In the genomic region with DNA sequence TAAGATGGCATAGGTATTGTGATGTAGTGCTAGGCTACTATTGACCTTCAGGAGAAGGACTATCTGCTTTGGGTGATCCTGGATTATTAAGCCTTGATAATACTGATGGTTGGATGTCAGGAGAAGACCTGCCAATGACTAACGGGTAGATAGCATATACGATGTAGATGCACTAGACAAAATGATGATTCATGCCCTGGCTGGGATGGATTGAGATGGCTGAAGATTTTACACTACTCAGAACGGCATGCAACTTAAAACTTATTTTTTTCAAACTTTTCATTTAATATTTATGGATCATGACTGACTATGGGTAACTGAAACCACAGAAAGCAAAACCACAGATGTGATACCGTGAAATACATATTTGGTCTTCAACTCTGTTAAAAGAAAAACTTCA, we compare ENCODE assay signal across 1 cellular context.
TF ChIP-seq lines count a peak whose summit lies in the region.

No MANE protein-coding gene starts in this region.

TF ChIP-seq in IMR-90, 13 proteins besides CTCF, POLR2A, EP300 and RAD21 (continued from another document):
- TF ChIP-seq, protein P1, sequence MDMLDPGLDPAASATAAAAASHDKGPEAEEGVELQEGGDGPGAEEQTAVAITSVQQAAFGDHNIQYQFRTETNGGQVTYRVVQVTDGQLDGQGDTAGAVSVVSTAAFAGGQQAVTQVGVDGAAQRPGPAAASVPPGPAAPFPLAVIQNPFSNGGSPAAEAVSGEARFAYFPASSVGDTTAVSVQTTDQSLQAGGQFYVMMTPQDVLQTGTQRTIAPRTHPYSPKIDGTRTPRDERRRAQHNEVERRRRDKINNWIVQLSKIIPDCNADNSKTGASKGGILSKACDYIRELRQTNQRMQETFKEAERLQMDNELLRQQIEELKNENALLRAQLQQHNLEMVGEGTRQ (IDR thresholded peaks at IDR 0.05; ENCODE audit: low read depth, low read length): no peak
- TF ChIP-seq BHLHE40 (IDR thresholded peaks at IDR 0.05; ENCODE audit: low read depth, low read length): no peak
- no peak for TF ChIP-seq MAFK (IDR thresholded peaks at IDR 0.05; ENCODE audit: low read depth, low read length)
- TF ChIP-seq RCOR1 (IDR thresholded peaks at IDR 0.05; ENCODE audit: insufficient replicate concordance, low read length): no peak
- no peak for TF ChIP-seq CEBPB (IDR thresholded peaks at IDR 0.05; ENCODE audit: low read depth, low read length)
